In genomic region chr1:23691499-23692307, GRCh38 we compare ENCODE assay signal across 8 cellular contexts. TPM values are rescaled to one million over a fixed set of nuclear protein-coding genes. Genes with fewer than 3 reads are reported as not detected.
DNase-seq lines count a peak whose midpoint lies in the region; ATAC-seq and TF ChIP-seq lines count a peak whose summit lies in the region.

Gene RPL11 (plus strand): TSS chr1:23691806. CDS start chr1:23691824, 18 bp downstream.

- peak in 1 of 2 donors; percentile 65 for TF ChIP-seq POLR2A in vagina (IDR thresholded peaks at IDR 0.05)

- peak; percentile 94 for DNase-seq in GM13977 (ENCODE audit: low spot score)
- peak; percentile 67 to 83 for DNase-seq in NCI-H187 (lab: John Stamatoyannopoulos, UW)
- peak; percentile 86 for DNase-seq in T-helper 2 cell treated with Interferon-gamma antibody and Interleukin-4, amounts not matched to agents 5 μg/mL and 100 μg/mL, for 36 hours (ENCODE audit: low spot score)
- peak; percentile 65 to 96 for DNase-seq in ascending aorta (ENCODE audit: low spot score in 2 of 2)
- peak; percentile 94 to 97 (median 96) for DNase-seq in right cardiac atrium
- peak; percentile 95 for DNase-seq in putamen (ENCODE audit: low spot score)
- peak in 1 of 2 donors; percentile 94 for DNase-seq in vagina (ENCODE audit: extremely low spot score in 2 of 2)

- intact Hi-C loops in ascending aorta (cut with DNase I) = loop anchor here (5.0 kb wide), 3 partner anchors 51 to 349 kb away; partner anchors contain the start of genes ELOA and HNRNPR
- intact Hi-C loops in right cardiac atrium (cut with DNase I) = no loop called here
- intact Hi-C loops in vagina (cut with DNase I) = no loop called here

- H3K27ac ChIP-seq in ascending aorta (peak within 1 kb of the TSS; percentile 80 to 88), right cardiac atrium (ENCODE audit: low read length) (peak within 1 kb of the TSS; percentile 76), vagina (peak within 1 kb of the TSS; percentile 92)

- H3K4me1 Mint-ChIP-seq in T-helper 2 cell treated with Interferon-gamma antibody and Interleukin-4, amounts not matched to agents 5 μg/mL and 100 μg/mL, for 36 hours (ENCODE audit: low read depth) = peaks cover 35% of the 10 kb centered on the region

- peak within 1 kb of the TSS; percentile 74 to 82 for H3K4me3 ChIP-seq in ascending aorta
- H3K4me3 ChIP-seq in right cardiac atrium (ENCODE audit: low read length) = peak within 1 kb of the TSS; percentile 77
- H3K4me3 ChIP-seq in vagina = peak within 1 kb of the TSS; percentile 88 to 99

- H3K9me3 ChIP-seq in ascending aorta (no peaks in the 10 kb centered on the region), right cardiac atrium (ENCODE audit: control insufficient read depth, low read length) (no peaks in the 10 kb centered on the region), vagina (no peaks in the 10 kb centered on the region)

- no peaks in the 10 kb centered on the region for H3K27me3 ChIP-seq in ascending aorta
- H3K27me3 ChIP-seq in right cardiac atrium (ENCODE audit: control insufficient read depth, insufficient read depth) = no peaks in the 10 kb centered on the region
- no peaks in the 10 kb centered on the region for H3K27me3 ChIP-seq in vagina

- TF ChIP-seq CTCF in GM13977 (IDR thresholded peaks at IDR 0.05; ENCODE audit: extremely low read depth, insufficient read depth, missing control alignments) (peak; percentile 75), ascending aorta (IDR thresholded peaks at IDR 0.05) (peak; percentile 76 to 88 (median 84)), vagina (IDR thresholded peaks at IDR 0.05) (peak; percentile 59 to 86 (median 83))

- peak; percentile 77 for ATAC-seq in HG02938 (IDR thresholded peaks at IDR 0.05; ENCODE audit: unreplicated experiment)
- peak; percentile 99 to 100 for ATAC-seq in right cardiac atrium

- peaks cover 48% of the 10 kb centered on the region for H3K36me3 Mint-ChIP-seq in T-helper 2 cell treated with Interferon-gamma antibody and Interleukin-4, amounts not matched to agents 5 μg/mL and 100 μg/mL, for 36 hours (ENCODE audit: low read depth)

- H3K4me3 Mint-ChIP-seq in T-helper 2 cell treated with Interferon-gamma antibody and Interleukin-4, amounts not matched to agents 5 μg/mL and 100 μg/mL, for 36 hours = peak within 1 kb of the TSS; percentile 93

- H3K9me3 Mint-ChIP-seq in T-helper 2 cell treated with Interferon-gamma antibody and Interleukin-4, amounts not matched to agents 5 μg/mL and 100 μg/mL, for 36 hours = no peaks in the 10 kb centered on the region

- in situ Hi-C loops in GM13977 (cut with MboI; ENCODE audit: low pct_unique_long_range_greater_than_20kb, low sequenced_read_pairs, unreplicated experiment) = loop anchor here (10.0 kb wide), 1 partner anchor 53 kb away; the partner anchor contains the start of gene ELOA

- WGBS in right cardiac atrium = under 1% methylated on average over 45 of the region's 45 CpGs

- H3K27ac Mint-ChIP-seq in T-helper 2 cell treated with Interferon-gamma antibody and Interleukin-4, amounts not matched to agents 5 μg/mL and 100 μg/mL, for 36 hours = peak within 1 kb of the TSS; percentile 92

- H3K36me3 ChIP-seq in ascending aorta (peaks cover 33 to 36% of the 10 kb centered on the region in 2 donors), vagina (peaks cover 0 to 29% of the 10 kb centered on the region in 2 donors)

- peaks cover 8 to 17% of the 10 kb centered on the region in 2 donors for H3K4me1 ChIP-seq in ascending aorta
- H3K4me1 ChIP-seq in right cardiac atrium (ENCODE audit: control insufficient read depth, insufficient read depth, low read length) = peaks cover 13% of the 10 kb centered on the region
- peaks cover 44% of the 10 kb centered on the region for H3K4me1 ChIP-seq in vagina

- no peaks in the 10 kb centered on the region for H3K27me3 Mint-ChIP-seq in T-helper 2 cell treated with Interferon-gamma antibody and Interleukin-4, amounts not matched to agents 5 μg/mL and 100 μg/mL, for 36 hours (ENCODE audit: low read depth)

RNA-seq across cellular contexts. Expression of gene RPL11, which starts in this region (rescaled TPM):
- total RNA-seq in ascending aorta = 462 TPM
- 100 to 1,000 TPM; 586 to 826 (median 727) TPM for total RNA-seq in right cardiac atrium
- 1,436 TPM for polyA plus RNA-seq in right cardiac atrium
- 948 TPM for total RNA-seq in vagina
